Comparison of ENCODE assay signal across 7 cellular contexts in the genomic region with DNA sequence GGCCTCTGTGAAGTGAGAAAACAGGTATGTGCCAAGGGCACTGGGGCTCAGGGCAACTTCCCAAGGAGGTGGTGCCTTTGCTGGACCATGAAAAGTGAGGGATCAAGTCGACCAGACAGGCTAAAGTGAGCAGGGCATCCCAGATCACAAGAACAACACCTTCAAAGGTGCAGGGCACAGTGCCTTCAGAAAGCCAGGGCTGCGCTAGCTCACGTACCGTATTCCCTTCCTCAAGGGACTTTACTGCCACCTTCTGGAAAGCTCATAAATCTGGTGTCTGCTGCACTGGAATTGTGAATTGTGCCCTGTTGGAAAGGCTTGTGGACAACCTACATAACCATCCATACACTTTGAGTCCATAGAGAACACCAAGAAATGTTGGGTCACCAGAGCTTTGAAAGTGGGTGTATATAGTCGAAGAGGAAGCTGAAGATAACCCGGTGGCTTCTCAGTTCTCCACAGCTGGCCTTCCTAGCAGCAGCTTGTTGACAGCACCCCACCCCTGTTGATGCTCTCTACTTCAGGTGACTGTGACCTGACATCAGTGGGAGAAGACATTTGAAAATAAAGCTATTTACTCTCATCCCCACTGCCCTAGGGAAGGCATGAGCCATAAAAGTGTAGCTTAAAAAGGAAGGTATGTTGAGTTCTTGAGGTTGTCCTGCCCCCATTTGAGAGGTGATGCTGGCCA. TPM values are rescaled to one million over a fixed set of nuclear protein-coding genes. Genes with fewer than 3 reads are reported as not detected.
DNase-seq lines count a peak whose midpoint lies in the region; ATAC-seq, FAIRE-seq and TF ChIP-seq lines count a peak whose summit lies in the region.

No MANE protein-coding gene starts in this region.

- FAIRE-seq in RCC 7860 (lab: Jason Lieb, UNC) (no peak), H1 (lab: Jason Lieb, UNC) (peak; percentile 83)

- 0 out of 2 replicates have a peak overlapping the region, but pooled peaks have one; percentile 11 for H2BK15ac ChIP-seq in H1 (ENCODE audit: low read length)

- no peak overlapping the region for H3K9ac ChIP-seq in H1 (replicated peaks in 1 of 4; ENCODE audit: extremely low read depth in 1 of 4, low read depth in 3 of 4, low read length in 3 of 4)

- H3K14ac ChIP-seq in H1 (ENCODE audit: insufficient read length), result no peak overlapping the region

- H2AFZ ChIP-seq in H1 (ENCODE audit: low read length), result no peak overlapping the region

- H3K4me3 ChIP-seq in LNCaP clone FGC (ENCODE audit: low read depth, low read length) (no peak overlapping the region), H1 (ENCODE audit: extremely low read depth in 1 of 4, insufficient read depth in 2 of 4, low read depth in 3 of 4, low read length in 4 of 4) (no peak overlapping the region)

- no peak for TF ChIP-seq POLR2A in H1 (IDR thresholded peaks at IDR 0.05; ENCODE audit: control extremely low read depth in 1 of 2, low read depth in 2 of 2, low read length in 2 of 2)

- no peaks in the 10 kb centered on the region; the same call in 1 of the 2 replicates for H3K79me1 ChIP-seq in H1 (ENCODE audit: low read depth, low read length)

- H2BK120ac ChIP-seq in H1 (replicated peaks; ENCODE audit: low read depth, low read length), result no peak overlapping the region

- H3K79me2 ChIP-seq in H1 (ENCODE audit: control insufficient read depth in 1 of 2, insufficient read depth in 2 of 2, low read length in 2 of 2), result no peaks in the 10 kb centered on the region

- no peak overlapping the region; the same call in 1 of the 2 replicates for H3K18ac ChIP-seq in H1 (ENCODE audit: extremely low read depth, low read length)

- TF ChIP-seq CTCF in LNCaP clone FGC (IDR thresholded peaks at IDR 0.05; ENCODE audit: control insufficient read depth, extremely low read depth, insufficient read depth) (peak; percentile 91), H1 (IDR thresholded peaks at IDR 0.05; ENCODE audit: control extremely low read depth in 1 of 3, insufficient read depth in 1 of 3, low read depth in 1 of 3, low read length in 3 of 3) (peak; percentile 34 to 75 (median 67))

- no peak overlapping the region for H4K8ac ChIP-seq in H1 (ENCODE audit: extremely low read depth, insufficient read depth, low read length)

- H2BK12ac ChIP-seq in H1 (ENCODE audit: low read depth, low read length), result peak overlapping the region; percentile 60; the same call in 1 of the 2 replicates

- no peak overlapping the region for H3K23ac ChIP-seq in H1 (ENCODE audit: insufficient read length)

- H2BK5ac ChIP-seq in H1 (ENCODE audit: low read depth, low read length), result no peak overlapping the region

- H3K4me1 ChIP-seq in H1 (replicated peaks in 1 of 4; ENCODE audit: control insufficient read depth in 3 of 4, insufficient read depth in 4 of 4, low read length in 3 of 4), result peaks cover 6 to 29% (median 22%) of the 10 kb centered on the region in 4 experiments

- no peak for TF ChIP-seq EP300 in H1 (IDR thresholded peaks at IDR 0.05; ENCODE audit: borderline replicate concordance in 1 of 2, low read depth in 2 of 2, low read length in 2 of 2)

- 35% methylated on average over 6 of the region's 6 CpGs; no CpG with 5 or more reads in 1 of the 2 experiments for WGBS in H1 (ENCODE audit: extremely low coverage in 1 of 2, insufficient coverage in 1 of 2, insufficient read length in 1 of 2, insufficient replicate concordance in 2 of 2, low coverage in 1 of 2, low lambda C conversion rate in 2 of 2, missing lambda C conversion rate in 1 of 2), 2 experiments

- H3K56ac ChIP-seq in H1 (replicated peaks; ENCODE audit: insufficient read length, low read depth, low read length), result no peak overlapping the region

- peaks cover 10% of the 10 kb centered on the region; the same call in 1 of the 2 replicates for H3K23me2 ChIP-seq in H1 (ENCODE audit: low read depth, low read length)

- H4K91ac ChIP-seq in H1 (replicated peaks; ENCODE audit: insufficient read length, low read length), result no peak overlapping the region

- no peak overlapping the region for H3K27ac ChIP-seq in H1 (ENCODE audit: low read depth, low read length)

- DNase-seq in ELF-1 (ENCODE audit: low read depth, low spot score) (peak; percentile 64), LNCaP clone FGC (ENCODE audit: low read depth) (peak; percentile 46), RCC 7860 (ENCODE audit: low spot score) (peak; percentile 39), H1 (ENCODE audit: low read depth in 1 of 2, low spot score in 2 of 2) (no peak), mucosa of gallbladder (ENCODE audit: low spot score) (peak; percentile 60)

- H3K4me2 ChIP-seq in H1 (ENCODE audit: insufficient read depth in 1 of 2, low read depth in 2 of 2, low read length in 2 of 2), result no peak overlapping the region

- H3K4ac ChIP-seq in H1 (replicated peaks; ENCODE audit: insufficient read length, low read depth, low read length), result no peak overlapping the region

- no peaks in the 10 kb centered on the region for H3K9me3 ChIP-seq in H1 (ENCODE audit: insufficient read depth in 2 of 2, low read depth in 1 of 2, low read length in 1 of 2)

- TF ChIP-seq RAD21 in H1 (IDR thresholded peaks at IDR 0.05 in 1 of 2, conservative IDR thresholded peaks at IDR 0.05 in 1 of 2; ENCODE audit: low read depth in 2 of 2, low read length in 2 of 2), result peak; percentile 74 to 76

- H3K27me3 ChIP-seq in H1 (replicated peaks in 1 of 4; ENCODE audit: control insufficient read depth in 3 of 4, extremely low read depth in 1 of 4, insufficient read depth in 3 of 4, low read length in 3 of 4), result peaks cover 0 to 18% (median 13%) of the 10 kb centered on the region in 4 experiments; a peak in 5 of 7 replicates

- CTCF ChIA-PET in H1 (lab: Charles Lee; ENCODE audit: partially characterized antibody), result interaction anchor here (0.6 to 5.3 kb wide), 40 partner anchors 8 to 402 kb away, joined by 3 to 106 read pairs (median 5); a partner anchor contains a TSS

- POLR2A ChIA-PET in H1 (lab: Charles Lee; ENCODE audit: partially characterized antibody), result interaction anchor here (1.3 to 2.3 kb wide), 8 partner anchors 8 to 48 kb away, joined by 3 to 9 read pairs (median 4); no protein-coding TSS in a partner anchor

- no peak overlapping the region for H2AK5ac ChIP-seq in H1 (ENCODE audit: low read depth, low read length)

- no peaks in the 10 kb centered on the region; a peak in 1 of 8 replicates for H3K36me3 ChIP-seq in H1 (ENCODE audit: control insufficient read depth in 2 of 4, insufficient read depth in 4 of 4, low read length in 3 of 4)

- peaks cover 0 to 9% of the 10 kb centered on the region in 2 experiments for H4K20me1 ChIP-seq in H1 (replicated peaks in 1 of 2; ENCODE audit: control insufficient read depth in 1 of 2, insufficient read depth in 2 of 2, low read length in 2 of 2)

- no peak overlapping the region for H4K5ac ChIP-seq in H1 (ENCODE audit: insufficient read length, low read depth, low read length)

- ATAC-seq in GM19023 (IDR thresholded peaks at IDR 0.05; ENCODE audit: unreplicated experiment), result no peak
- no peak for ATAC-seq in GM19351 (IDR thresholded peaks at IDR 0.05; ENCODE audit: unreplicated experiment)

- peak overlapping the region; percentile 80; the same call in 1 of the 2 replicates for H2BK20ac ChIP-seq in H1 (ENCODE audit: low read length)

TF ChIP-seq in H1, 55 proteins besides CTCF, POLR2A, EP300 and RAD21:
- TF ChIP-seq RNF2 (IDR thresholded peaks at IDR 0.05; ENCODE audit: borderline replicate concordance, low read depth, low read length, missing control alignments, poor library complexity, severe bottlenecking) (no peak), HDAC6 (IDR thresholded peaks at IDR 0.05; ENCODE audit: low read depth, low read length) (no peak), PHF8 (conservative IDR thresholded peaks at IDR 0.05; ENCODE audit: low read depth, low read length) (no peak), TAF7 (optimal IDR thresholded peaks at IDR 0.05; ENCODE audit: borderline replicate concordance, low read depth, low read length) (no peak), CBX5 (IDR thresholded peaks at IDR 0.05; ENCODE audit: low read depth, low read length) (no peak), NRF1 (IDR thresholded peaks at IDR 0.05; ENCODE audit: low read depth, low read length) (no peak)

RNA-seq across cellular contexts. Expression of a gene that starts 24.5 kb away (rescaled TPM):
- 6.5 and 7.5 TPM in 2 replicates for total RNA-seq in H1 (2021; fragmentation: NEBNext Ultra II Directional; extraction: Animal tissue kit (Norgen Biotek cat#: 25700))
- polyA plus RNA-seq in H1 (2011; rRNA removed), result 7.1 and 10.9 TPM in 2 replicates
- 6.7 TPM for polyA plus RNA-seq in H1 (2011; cell fraction: cytosol; rRNA removed)
- 12.7 TPM for polyA plus RNA-seq in H1 (2011; cell fraction: nucleus; rRNA removed)
- 4.7 to 5.7 TPM (median 5.2 TPM) in 4 replicates for polyA plus RNA-seq in H1 (2012, experiment 1 of 2)
- 4.7 TPM for polyA plus RNA-seq in H1 (2012, experiment 2 of 2)
- 2.7 TPM for polyA plus RNA-seq in H1 (2013, experiment 1 of 2)
- polyA plus RNA-seq in H1 (2013, experiment 2 of 2), result 2.2 TPM
- polyA minus RNA-seq in H1 (2011; rRNA and poly(A)+ RNA removed), result 3.0 and 6.3 TPM in 2 replicates
- polyA minus RNA-seq in H1 (2011; cell fraction: cytosol; rRNA and poly(A)+ RNA removed), result 7.0 TPM
- 11.2 TPM for polyA minus RNA-seq in H1 (2011; cell fraction: nucleus; rRNA and poly(A)+ RNA removed)
- total RNA-seq in mucosa of gallbladder, result 0.75 TPM

Comparison
In these comparisons a context has a peak if more than half of its experiments do, and no peak if none do; other contexts are left out.
1. DNase-seq: peak in ELF-1 (single experiment), LNCaP clone FGC (single experiment), RCC 7860 (single experiment) and mucosa of gallbladder (single experiment); none in H1 (0 of 2).